In the genomic region with DNA sequence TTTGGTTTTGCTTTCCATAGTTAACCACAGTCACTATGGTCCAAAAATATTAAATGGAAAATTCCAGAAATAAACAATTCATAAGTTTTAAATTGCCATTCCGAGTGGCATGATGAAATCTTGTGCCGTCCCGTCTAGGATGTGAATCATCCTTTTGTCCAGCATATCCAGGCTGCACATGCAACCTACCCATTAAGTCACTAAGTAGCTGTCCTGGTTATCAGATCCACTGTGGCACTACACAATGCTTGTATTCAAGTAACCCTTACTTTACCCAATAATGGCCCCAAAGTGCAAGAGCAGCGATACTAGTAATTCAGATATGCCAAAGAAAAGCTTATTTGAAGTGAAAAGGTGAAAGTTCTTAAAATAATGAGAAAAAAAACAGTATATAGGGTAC, we compare ENCODE assay signal across 13 cellular contexts. TPM values are rescaled to one million over a fixed set of nuclear protein-coding genes. Genes with fewer than 3 reads are reported as not detected.
A peak's percentile ranks its signal among the peaks of the same experiment; 100 is the strongest.
DNase-seq lines count a peak whose midpoint lies in the region; ATAC-seq and TF ChIP-seq lines count a peak whose summit lies in the region.
"Had no signal": no experiment of that assay in that cellular context is flagged by ENCODE, and none has a peak within 500 bp of the region (broad histone marks: within the 10 kb centered on the region; RNA-seq: fewer than 3 reads in every experiment).

No MANE protein-coding gene starts in this region.

- H3K4me2 ChIP-seq in mammary epithelial cell (ENCODE audit: insufficient read depth, low read depth, low read length) = peak overlapping the region; percentile 28

- DNase-seq in AG20443 (ENCODE audit: low spot score) = peak; percentile 68
- DNase-seq in MG63 = peak; percentile 38
- DNase-seq in mammary epithelial cell = peak; percentile 78
- DNase-seq in left lung = no peak
- no peak for DNase-seq in stimulated activated CD4-positive, alpha-beta T cell treated with anti-CD3 and anti-CD28 coated beads, Interleukin-4, amount 100 ng/mL, for 24 hours
- DNase-seq: H9, NCI-H187 treated with DMSO at 0.1 percent for 48 hours, nucleus accumbens had no signal

- H3K4me3 ChIP-seq in MG63 = no peak overlapping the region
- H3K4me3 ChIP-seq in mammary epithelial cell (replicated peaks in 1 of 3; ENCODE audit: insufficient read depth in 1 of 3, low read depth in 2 of 3, low read length in 3 of 3) = no peak overlapping the region
- H3K4me3 ChIP-seq in left lung = no peak overlapping the region
- H3K4me3 ChIP-seq: upper lobe of left lung had no signal

- no peaks in the 10 kb centered on the region for H3K27me3 ChIP-seq in MG63
- H3K27me3 ChIP-seq in mammary epithelial cell (ENCODE audit: insufficient read depth, low read length) = no peaks in the 10 kb centered on the region
- H3K27me3 ChIP-seq in left lung = no peaks in the 10 kb centered on the region
- H3K27me3 ChIP-seq: upper lobe of left lung had no signal

- CTCF ChIA-PET in mammary epithelial cell (lab: Charles Lee; ENCODE audit: low non-redundant PET) = no interaction called here

- dilution Hi-C loops in mammary epithelial cell (cut with HindIII; ENCODE audit: low sequenced_read_pairs) = no loop called here

- in situ Hi-C loops in mammary epithelial cell (cut with MboI; ENCODE audit: low sequenced_read_pairs in 2 of 2) = no loop called here

- H2AFZ ChIP-seq in mammary epithelial cell (ENCODE audit: low read depth, low read length) = no peak overlapping the region

- H4K20me1 ChIP-seq in mammary epithelial cell (ENCODE audit: insufficient read depth, low read length) = peaks cover 2% of the 10 kb centered on the region

- H3K79me2 ChIP-seq in mammary epithelial cell (ENCODE audit: insufficient read depth, low read length) = peaks cover 99% of the 10 kb centered on the region

- no peaks in the 10 kb centered on the region for H3K9me3 ChIP-seq in MG63
- H3K9me3 ChIP-seq in mammary epithelial cell (replicated peaks; ENCODE audit: insufficient read depth, low read length) = no peaks in the 10 kb centered on the region
- no peaks in the 10 kb centered on the region for H3K9me3 ChIP-seq in left lung
- H3K9me3 ChIP-seq: upper lobe of left lung had no signal

- TF ChIP-seq CTCF in mammary epithelial cell (conservative IDR thresholded peaks at IDR 0.05 in 1 of 2, IDR thresholded peaks at IDR 0.05 in 1 of 2; ENCODE audit: extremely low read depth in 1 of 2, insufficient read depth in 1 of 2, low read depth in 1 of 2, low read length in 2 of 2) (no peak), left lung (IDR thresholded peaks at IDR 0.05) (no peak)

- H3K9ac ChIP-seq in mammary epithelial cell (ENCODE audit: insufficient read depth, low read length) = peak overlapping the region; percentile 9

- peaks cover 11% of the 10 kb centered on the region for H3K36me3 ChIP-seq in MG63
- H3K36me3 ChIP-seq in mammary epithelial cell (ENCODE audit: insufficient read depth, low read length) = no peaks in the 10 kb centered on the region
- H3K36me3 ChIP-seq in left lung = peaks cover 0 to 4% of the 10 kb centered on the region in 2 donors
- H3K36me3 ChIP-seq: upper lobe of left lung had no signal

- BruUV-seq in mammary epithelial cell (replicated peaks; lab: Mats Ljungman, UMichigan) = TSS peak; percentile 76

- ATAC-seq in left lung (peak; percentile 37), GM18498 (IDR thresholded peaks at IDR 0.05; ENCODE audit: unreplicated experiment) (no peak), HG03571 (IDR thresholded peaks at IDR 0.05; ENCODE audit: unreplicated experiment) (no peak), GM19023 (IDR thresholded peaks at IDR 0.05; ENCODE audit: unreplicated experiment) (no peak)
- ATAC-seq: Right ventricle myocardium inferior had no signal

- peaks cover 15% of the 10 kb centered on the region for H3K4me1 ChIP-seq in mammary epithelial cell (ENCODE audit: insufficient read depth, low read length)
- H3K4me1 ChIP-seq in left lung = peaks cover 16 to 72% of the 10 kb centered on the region in 2 donors

- H3K27ac ChIP-seq in mammary epithelial cell (ENCODE audit: insufficient read depth, low read depth, low read length) = peak overlapping the region; percentile 36
- H3K27ac ChIP-seq in left lung = peak overlapping the region in 1 of 2 donors; percentile 20

- 9% methylated on average over 4 of the region's 4 CpGs for WGBS in mammary epithelial cell (ENCODE audit: low coverage, missing lambda C conversion rate)

- intact Hi-C loops in mammary epithelial cell (cut with micrococcal nuclease) (no loop called here), left lung (cut with DNase I) (no loop called here)

RNA-seq across cellular contexts. Expression of gene USP34, which starts 10.7 kb away (rescaled TPM):
- total RNA-seq in MG63 (2014; rRNA removed; shearing (Covaris generic); ENCODE audit: low replicate concordance) = 26.1 and 34.2 TPM in 2 replicates
- total RNA-seq in mammary epithelial cell = 100 to 1,000 TPM in 1 of 2 donors, 10 to 100 TPM in 1; 84.5 to 108 TPM
- polyA plus RNA-seq in mammary epithelial cell = 23.1 TPM
- 193 TPM for polyA minus RNA-seq in mammary epithelial cell
- 100 to 1,000 TPM in 1 of 2 donors, 10 to 100 TPM in 1; 86.5 to 108 TPM for total RNA-seq in left lung

Comparison
In these comparisons a context has a peak if more than half of its experiments do, and no peak if none do; other contexts are left out.
1. DNase-seq: peak in AG20443 (single experiment), MG63 (single experiment) and mammary epithelial cell (single experiment); none in left lung (0 of 2) and stimulated activated CD4-positive, alpha-beta T cell treated with anti-CD3 and anti-CD28 coated beads, Interleukin-4, amount 100 ng/mL, for 24 hours (single experiment).